Comparison of ENCODE assay signal across 1 cellular context in genomic region chr9:97741947-97742346, GRCh38.
A peak's percentile ranks its signal among the peaks of the same experiment; 100 is the strongest.
TF ChIP-seq lines count a peak whose summit lies in the region.

No MANE protein-coding gene starts in this region.

TF ChIP-seq in K562, 482 proteins besides CTCF, POLR2A, EP300 and RAD21:
- 0 out of 4 replicates have a peak, but pooled peaks of 1 of the 2 experiments have one; percentile 11 for TF ChIP-seq KDM1A (IDR thresholded peaks at IDR 0.05)
- peak; percentile 15 for TF ChIP-seq ARHGAP35 (IDR thresholded peaks at IDR 0.05; ENCODE audit: partially characterized antibody)
- TF ChIP-seq, protein P1, sequence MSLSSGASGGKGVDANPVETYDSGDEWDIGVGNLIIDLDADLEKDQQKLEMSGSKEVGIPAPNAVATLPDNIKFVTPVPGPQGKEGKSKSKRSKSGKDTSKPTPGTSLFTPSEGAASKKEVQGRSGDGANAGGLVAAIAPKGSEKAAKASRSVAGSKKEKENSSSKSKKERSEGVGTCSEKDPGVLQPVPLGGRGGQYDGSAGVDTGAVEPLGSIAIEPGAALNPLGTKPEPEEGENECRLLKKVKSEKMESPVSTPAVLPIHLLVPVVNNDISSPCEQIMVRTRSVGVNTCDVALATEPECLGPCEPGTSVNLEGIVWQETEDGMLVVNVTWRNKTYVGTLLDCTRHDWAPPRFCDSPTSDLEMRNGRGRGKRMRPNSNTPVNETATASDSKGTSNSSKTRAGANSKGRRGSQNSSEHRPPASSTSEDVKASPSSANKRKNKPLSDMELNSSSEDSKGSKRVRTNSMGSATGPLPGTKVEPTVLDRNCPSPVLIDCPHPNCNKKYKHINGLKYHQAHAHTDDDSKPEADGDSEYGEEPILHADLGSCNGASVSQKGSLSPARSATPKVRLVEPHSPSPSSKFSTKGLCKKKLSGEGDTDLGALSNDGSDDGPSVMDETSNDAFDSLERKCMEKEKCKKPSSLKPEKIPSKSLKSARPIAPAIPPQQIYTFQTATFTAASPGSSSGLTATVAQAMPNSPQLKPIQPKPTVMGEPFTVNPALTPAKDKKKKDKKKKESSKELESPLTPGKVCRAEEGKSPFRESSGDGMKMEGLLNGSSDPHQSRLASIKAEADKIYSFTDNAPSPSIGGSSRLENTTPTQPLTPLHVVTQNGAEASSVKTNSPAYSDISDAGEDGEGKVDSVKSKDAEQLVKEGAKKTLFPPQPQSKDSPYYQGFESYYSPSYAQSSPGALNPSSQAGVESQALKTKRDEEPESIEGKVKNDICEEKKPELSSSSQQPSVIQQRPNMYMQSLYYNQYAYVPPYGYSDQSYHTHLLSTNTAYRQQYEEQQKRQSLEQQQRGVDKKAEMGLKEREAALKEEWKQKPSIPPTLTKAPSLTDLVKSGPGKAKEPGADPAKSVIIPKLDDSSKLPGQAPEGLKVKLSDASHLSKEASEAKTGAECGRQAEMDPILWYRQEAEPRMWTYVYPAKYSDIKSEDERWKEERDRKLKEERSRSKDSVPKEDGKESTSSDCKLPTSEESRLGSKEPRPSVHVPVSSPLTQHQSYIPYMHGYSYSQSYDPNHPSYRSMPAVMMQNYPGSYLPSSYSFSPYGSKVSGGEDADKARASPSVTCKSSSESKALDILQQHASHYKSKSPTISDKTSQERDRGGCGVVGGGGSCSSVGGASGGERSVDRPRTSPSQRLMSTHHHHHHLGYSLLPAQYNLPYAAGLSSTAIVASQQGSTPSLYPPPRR (CRISPR knock-in tag; IDR thresholded peaks at IDR 0.05; ENCODE audit: borderline replicate concordance) = no peak
- no peak for TF ChIP-seq ZKSCAN3 (CRISPR knock-in tag; IDR thresholded peaks at IDR 0.05)
- TF ChIP-seq, protein P2, sequence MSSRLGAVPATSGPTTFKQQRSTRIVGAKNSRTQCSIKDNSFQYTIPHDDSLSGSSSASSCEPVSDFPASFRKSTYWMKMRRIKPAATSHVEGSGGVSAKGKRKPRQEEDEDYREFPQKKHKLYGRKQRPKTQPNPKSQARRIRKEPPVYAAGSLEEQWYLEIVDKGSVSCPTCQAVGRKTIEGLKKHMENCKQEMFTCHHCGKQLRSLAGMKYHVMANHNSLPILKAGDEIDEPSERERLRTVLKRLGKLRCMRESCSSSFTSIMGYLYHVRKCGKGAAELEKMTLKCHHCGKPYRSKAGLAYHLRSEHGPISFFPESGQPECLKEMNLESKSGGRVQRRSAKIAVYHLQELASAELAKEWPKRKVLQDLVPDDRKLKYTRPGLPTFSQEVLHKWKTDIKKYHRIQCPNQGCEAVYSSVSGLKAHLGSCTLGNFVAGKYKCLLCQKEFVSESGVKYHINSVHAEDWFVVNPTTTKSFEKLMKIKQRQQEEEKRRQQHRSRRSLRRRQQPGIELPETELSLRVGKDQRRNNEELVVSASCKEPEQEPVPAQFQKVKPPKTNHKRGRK (tag; IDR thresholded peaks at IDR 0.05) = peak; percentile 93
